In genomic region chr19:17137417-17137816, GRCh38 we compare ENCODE assay signal across 1 cellular context.
TF ChIP-seq lines count a peak whose summit lies in the region.

No MANE protein-coding gene starts in this region.

TF ChIP-seq in HepG2, 621 proteins besides CTCF, POLR2A, EP300 and RAD21 (continued from another document):
- TF ChIP-seq ZNF512B (CRISPR knock-in tag; IDR thresholded peaks at IDR 0.05; ENCODE audit: borderline replicate concordance) (no peak), ZMAT5 (CRISPR knock-in tag; IDR thresholded peaks at IDR 0.05; ENCODE audit: borderline replicate concordance, low read depth) (no peak), ZBTB34 (CRISPR knock-in tag; IDR thresholded peaks at IDR 0.05) (no peak), ZMYM4 (CRISPR knock-in tag; IDR thresholded peaks at IDR 0.05) (no peak), SRSF1 (optimal IDR thresholded peaks at IDR 0.05; ENCODE audit: low read depth, low read length) (no peak), ZFX (CRISPR knock-in tag; IDR thresholded peaks at IDR 0.05; ENCODE audit: low read depth) (no peak), CCDC6 (CRISPR knock-in tag; IDR thresholded peaks at IDR 0.05) (no peak), MTF1 (CRISPR knock-in tag; IDR thresholded peaks at IDR 0.05) (no peak), BHLHE40 (IDR thresholded peaks at IDR 0.05; ENCODE audit: low read length) (no peak), CREB3 (CRISPR knock-in tag; IDR thresholded peaks at IDR 0.05) (no peak), CSRNP2 (CRISPR knock-in tag; conservative IDR thresholded peaks at IDR 0.05; ENCODE audit: low read depth) (no peak), RBM22 (optimal IDR thresholded peaks at IDR 0.05; ENCODE audit: low read length) (no peak), ARNT2 (CRISPR knock-in tag; IDR thresholded peaks at IDR 0.05; ENCODE audit: low read depth) (no peak), TCF12 (IDR thresholded peaks at IDR 0.05) (no peak), TCF12 (CRISPR knock-in tag; IDR thresholded peaks at IDR 0.05) (no peak)
